In the genomic region with DNA sequence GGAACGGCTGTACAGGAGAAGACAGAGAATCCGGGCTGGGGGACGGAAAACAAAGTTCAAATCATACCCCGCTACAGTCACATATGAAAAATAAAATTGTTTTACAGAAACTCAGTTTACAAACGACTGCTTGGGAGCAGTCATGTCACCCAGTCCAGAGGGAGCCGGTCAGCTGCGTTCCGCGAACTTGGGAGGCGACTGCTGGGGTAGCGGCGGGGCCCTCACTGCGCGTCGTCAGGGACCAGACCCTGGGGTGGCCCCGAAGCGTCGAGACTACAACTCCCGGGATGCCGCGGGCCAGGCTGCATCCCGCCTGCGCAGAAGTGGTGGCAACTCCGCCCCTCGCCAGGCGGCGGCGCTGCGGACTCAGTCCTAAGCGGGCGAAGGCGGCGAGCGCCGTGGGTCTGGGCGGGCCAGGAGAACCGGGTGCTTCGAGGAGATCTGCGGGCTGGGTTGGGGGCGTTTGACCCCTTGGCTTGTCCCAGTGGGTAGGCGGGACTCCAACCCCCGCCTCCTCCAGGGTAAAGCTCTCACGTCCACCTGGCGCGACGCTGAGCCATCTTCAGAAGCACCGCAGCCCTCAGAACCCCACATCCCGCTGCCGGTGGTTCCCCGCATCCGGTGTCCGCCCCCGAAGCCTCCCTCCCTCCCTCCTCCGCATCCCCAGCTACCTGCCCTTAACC, we compare ENCODE assay signal across 1 cellular context.
A peak's percentile ranks its signal among the peaks of the same experiment; 100 is the strongest.
TF ChIP-seq lines count a peak whose summit lies in the region.

No MANE protein-coding gene starts in this region.

TF ChIP-seq in IMR-90, 13 proteins besides CTCF, POLR2A, EP300 and RAD21:
- TF ChIP-seq RFX5 (IDR thresholded peaks at IDR 0.05; ENCODE audit: low read depth, low read length): no peak
- TF ChIP-seq MAZ (IDR thresholded peaks at IDR 0.05; ENCODE audit: borderline replicate concordance, low read depth, low read length): peak; percentile 64; the same call in 1 of the 2 replicates
- peak; percentile 35; the same call in 1 of the 2 replicates for TF ChIP-seq MXI1 (IDR thresholded peaks at IDR 0.05; ENCODE audit: borderline replicate concordance, low read depth, low read length)
- 0 out of 2 replicates have a peak, but pooled peaks have one; percentile 1 for TF ChIP-seq NFE2L2 (IDR thresholded peaks at IDR 0.05; ENCODE audit: low read depth, low read length)
- no peak for TF ChIP-seq CHD1 (IDR thresholded peaks at IDR 0.05; ENCODE audit: low read depth, low read length)
- no peak for TF ChIP-seq FOS (IDR thresholded peaks at IDR 0.05; ENCODE audit: low read depth, low read length)
- TF ChIP-seq, protein P1, sequence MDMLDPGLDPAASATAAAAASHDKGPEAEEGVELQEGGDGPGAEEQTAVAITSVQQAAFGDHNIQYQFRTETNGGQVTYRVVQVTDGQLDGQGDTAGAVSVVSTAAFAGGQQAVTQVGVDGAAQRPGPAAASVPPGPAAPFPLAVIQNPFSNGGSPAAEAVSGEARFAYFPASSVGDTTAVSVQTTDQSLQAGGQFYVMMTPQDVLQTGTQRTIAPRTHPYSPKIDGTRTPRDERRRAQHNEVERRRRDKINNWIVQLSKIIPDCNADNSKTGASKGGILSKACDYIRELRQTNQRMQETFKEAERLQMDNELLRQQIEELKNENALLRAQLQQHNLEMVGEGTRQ (IDR thresholded peaks at IDR 0.05; ENCODE audit: low read depth, low read length): no peak
- no peak for TF ChIP-seq BHLHE40 (IDR thresholded peaks at IDR 0.05; ENCODE audit: low read depth, low read length)
- TF ChIP-seq SMC3 (IDR thresholded peaks at IDR 0.05; ENCODE audit: low read depth, low read length): peak; percentile 49
TF ChIP-seq in IMR-90: peak in this region for 4.
